Comparison of ENCODE assay signal across 1 cellular context in genomic region chr5:176606875-176607274, GRCh38.
A peak's percentile ranks its signal among the peaks of the same experiment; 100 is the strongest.
TF ChIP-seq lines count a peak whose summit lies in the region.

No MANE protein-coding gene starts in this region.

TF ChIP-seq in K562, 482 proteins besides CTCF, POLR2A, EP300 and RAD21:
- TF ChIP-seq BCOR (IDR thresholded peaks at IDR 0.05) (peak; percentile 92), CBX3 (IDR thresholded peaks at IDR 0.05; ENCODE audit: borderline replicate concordance in 1 of 2, low read length in 2 of 2) (peak in 1 of 2 experiments; percentile 57; a peak in 1 of 3 replicates), ZNF384 (IDR thresholded peaks at IDR 0.05; ENCODE audit: low read depth, low read length) (no peak), RBM25 (IDR thresholded peaks at IDR 0.05; ENCODE audit: low read depth, low read length, severe bottlenecking) (peak; percentile 98), HDAC1 (IDR thresholded peaks at IDR 0.05) (0 out of 4 replicates have a peak, but pooled peaks of 1 of the 2 experiments have one; percentile 29), ADNP (tag; IDR thresholded peaks at IDR 0.05) (peak; percentile 59; the same call in 1 of the 2 replicates), CBX1 (IDR thresholded peaks at IDR 0.05; ENCODE audit: low read depth) (0 out of 2 replicates have a peak, but pooled peaks have one; percentile 39), SRSF9 (IDR thresholded peaks at IDR 0.05; ENCODE audit: borderline replicate concordance, low read depth, low read length) (no peak), ZEB2 (IDR thresholded peaks at IDR 0.05) (no peak), SMARCA5 (IDR thresholded peaks at IDR 0.05) (peak; percentile 58; the same call in 1 of the 2 replicates), HDAC2 (IDR thresholded peaks at IDR 0.05) (peak; percentile 60; the same call in 1 of the 2 replicates), SUPT5H (IDR thresholded peaks at IDR 0.05) (no peak), ESRRA (IDR thresholded peaks at IDR 0.05; ENCODE audit: borderline replicate concordance, low read depth) (0 out of 2 replicates have a peak, but pooled peaks have one; percentile 24), PTBP1 (IDR thresholded peaks at IDR 0.05; ENCODE audit: low read depth, low read length) (0 out of 2 replicates have a peak, but pooled peaks have one; percentile 78), KDM1A (IDR thresholded peaks at IDR 0.05) (peak; percentile 79 to 86), CHD4 (IDR thresholded peaks at IDR 0.05; ENCODE audit: insufficient read depth, insufficient replicate concordance, low read depth, low read length, poor library complexity, severe bottlenecking) (peak; percentile 52), RCOR1 (IDR thresholded peaks at IDR 0.05; ENCODE audit: borderline replicate concordance in 1 of 2, low read depth in 2 of 2, low read length in 2 of 2) (peak in 1 of 2 experiments; percentile 76; a peak in 2 of 4 replicates)
